In the genomic region with DNA sequence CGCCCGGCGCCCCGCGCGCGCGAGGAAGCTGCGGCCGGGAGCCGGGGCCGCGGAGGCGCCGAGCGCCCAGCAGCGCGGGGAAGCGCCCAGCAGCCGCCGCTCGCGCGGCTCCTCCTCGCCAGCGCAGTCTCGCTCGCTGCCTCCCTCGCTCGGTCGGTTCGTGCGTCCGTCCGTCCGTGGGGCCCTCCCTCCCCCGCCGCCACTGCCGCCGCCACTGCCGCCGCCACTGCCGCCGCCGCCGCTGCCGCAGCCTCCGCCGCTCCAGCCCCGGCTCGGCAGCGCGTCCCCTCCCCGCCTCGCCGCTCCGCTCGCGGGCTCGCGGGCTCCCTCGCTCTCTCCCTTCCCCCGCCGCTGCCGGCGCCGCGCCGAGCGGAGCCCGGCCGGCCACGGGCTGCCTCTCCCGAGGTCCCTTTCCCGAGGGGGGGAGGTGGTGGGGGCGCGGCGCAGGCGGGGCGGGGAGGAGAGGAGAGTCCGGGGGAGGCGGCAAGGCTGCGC, we compare ENCODE assay signal across 8 cellular contexts. TPM values are rescaled to one million over a fixed set of nuclear protein-coding genes. Genes with fewer than 3 reads are reported as not detected.
DNase-seq lines count a peak whose midpoint lies in the region; ATAC-seq and TF ChIP-seq lines count a peak whose summit lies in the region.

A gene (minus strand): TSS at position 138 of the 495 bp plus-strand sequence.

- H3K4me1 ChIP-seq in Caco-2 (peaks cover 22% of the 10 kb centered on the region), skeletal muscle tissue (ENCODE audit: control insufficient read depth in 3 of 3, insufficient read depth in 3 of 3, low read length in 3 of 3) (peaks cover 45 to 58% (median 53%) of the 10 kb centered on the region in 3 donors)

- H3K27ac Mint-ChIP-seq in Caco-2 (ENCODE audit: unreplicated experiment), result no peak within 1 kb of the TSS
- no peak within 1 kb of the TSS for H3K27ac Mint-ChIP-seq in MCF 10A (ENCODE audit: low read depth, unreplicated experiment)

- H3K4me3 Mint-ChIP-seq in Caco-2 (ENCODE audit: unreplicated experiment) (peak within 1 kb of the TSS; percentile 82), MCF 10A (ENCODE audit: unreplicated experiment) (peak within 1 kb of the TSS; percentile 76)

- H3K9ac ChIP-seq in skeletal muscle tissue (ENCODE audit: low read depth in 1 of 3, low read length in 3 of 3), result peak within 1 kb of the TSS; percentile 52 to 78 (median 73)

- in situ Hi-C loops in KBM-7 (cut with MboI; ENCODE audit: low pct_unique_long_range_greater_than_20kb, low sequenced_read_pairs), result no loop called here

- DNase-seq in Caco-2 (peak in 1 of 2 experiments; percentile 45), KBM-7 (peak; percentile 12), MCF 10A (ENCODE audit: unreplicated experiment) (no peak), iPS-NIHi7 (ENCODE audit: extremely low spot score) (peak; percentile 38), activated gamma-delta T cell (lab: John Stamatoyannopoulos, UW) (no peak)

- H3K4me1 Mint-ChIP-seq in Caco-2 (ENCODE audit: low read depth, unreplicated experiment), result peaks cover 6% of the 10 kb centered on the region
- peaks cover 17% of the 10 kb centered on the region for H3K4me1 Mint-ChIP-seq in MCF 10A (ENCODE audit: insufficient read depth, unreplicated experiment)

- H3K27me3 ChIP-seq in Caco-2 (replicated peaks; ENCODE audit: control insufficient read depth, insufficient read depth, low read length), result no peaks in the 10 kb centered on the region
- H3K27me3 ChIP-seq in skeletal muscle tissue (ENCODE audit: control insufficient read depth in 3 of 3, insufficient read depth in 3 of 3, low read length in 3 of 3), result peaks cover 0 to 6% (median 2%) of the 10 kb centered on the region in 3 donors

- peak within 1 kb of the TSS; percentile 71 for H3K27ac ChIP-seq in skeletal muscle tissue (ENCODE audit: low read depth, low read length)

- TF ChIP-seq CTCF in Caco-2 (IDR thresholded peaks at IDR 0.05; ENCODE audit: insufficient read depth in 1 of 2, low read depth in 1 of 2, low read length in 1 of 2, severe bottlenecking in 1 of 2, unreplicated experiment in 1 of 2), result no peak
- no peak for TF ChIP-seq CTCF in MCF 10A (IDR thresholded peaks at IDR 0.05; ENCODE audit: unreplicated experiment)

- ATAC-seq in HG03139 (IDR thresholded peaks at IDR 0.05; ENCODE audit: unreplicated experiment), result no peak
- ATAC-seq in HG02938 (IDR thresholded peaks at IDR 0.05; ENCODE audit: unreplicated experiment), result no peak

- H3K9me3 Mint-ChIP-seq in Caco-2 (ENCODE audit: unreplicated experiment) (no peaks in the 10 kb centered on the region), MCF 10A (ENCODE audit: unreplicated experiment) (no peaks in the 10 kb centered on the region)

- peak within 1 kb of the TSS; percentile 58 for H3K4me3 ChIP-seq in Caco-2 (ENCODE audit: low read depth, low read length)
- peak within 1 kb of the TSS; percentile 66 to 79 (median 78) for H3K4me3 ChIP-seq in skeletal muscle tissue (ENCODE audit: low read length in 3 of 3)

- no peaks in the 10 kb centered on the region for H3K36me3 Mint-ChIP-seq in Caco-2 (ENCODE audit: insufficient read depth, unreplicated experiment)
- no peaks in the 10 kb centered on the region for H3K36me3 Mint-ChIP-seq in MCF 10A (ENCODE audit: insufficient read depth, unreplicated experiment)

- H3K36me3 ChIP-seq in Caco-2 (ENCODE audit: control insufficient read depth, insufficient read depth, low read length) (no peaks in the 10 kb centered on the region), skeletal muscle tissue (ENCODE audit: control insufficient read depth in 3 of 3, insufficient read depth in 3 of 3, low read length in 3 of 3) (no peaks in the 10 kb centered on the region)

- CTCF ChIA-PET in Caco-2 (lab: Charles Lee), result no interaction called here
- CTCF ChIA-PET in MCF 10A (lab: Yijun Ruan, JAX), result interaction anchor here (0.6 kb wide), 1 partner anchor 221 kb away, joined by 3 read pairs; no protein-coding TSS in a partner anchor

- POLR2A ChIA-PET in Caco-2 (lab: Charles Lee), result interaction anchor here (0.5 kb wide), 1 partner anchor 370 kb away, joined by 3 read pairs; no protein-coding TSS in a partner anchor
- POLR2A ChIA-PET in MCF 10A (lab: Yijun Ruan, JAX), result no interaction called here

- H3K27me3 Mint-ChIP-seq in Caco-2 (ENCODE audit: insufficient read depth, unreplicated experiment) (no peaks in the 10 kb centered on the region), MCF 10A (ENCODE audit: insufficient read depth, unreplicated experiment) (peaks cover 41% of the 10 kb centered on the region)

- intact Hi-C loops in Caco-2 (cut with micrococcal nuclease; ENCODE audit: unreplicated experiment), result loop anchor here (5.0 to 10.0 kb wide), 2 partner anchors 45 to 107 kb away; no protein-coding TSS in a partner anchor
- intact Hi-C loops in MCF 10A (cut with micrococcal nuclease), result no loop called here

- BruUV-seq in Caco-2 (replicated peaks; lab: Mats Ljungman, UMichigan) (no TSS peak), MCF 10A (replicated peaks; lab: Mats Ljungman, UMichigan) (no TSS peak)

- no peaks in the 10 kb centered on the region for H3K9me3 ChIP-seq in Caco-2
- no peaks in the 10 kb centered on the region for H3K9me3 ChIP-seq in skeletal muscle tissue (ENCODE audit: control insufficient read depth in 3 of 3, low read length in 3 of 3)

RNA-seq across cellular contexts. Expression of the gene that starts here (rescaled TPM):
- total RNA-seq in Caco-2 (2022), result 4.0 and 5.1 TPM in 2 replicates
- not detected in 2 replicates for total RNA-seq in MCF 10A (2022)
- 1.0 TPM for total RNA-seq in skeletal muscle tissue

Comparison
In these comparisons a context has a peak if more than half of its experiments do, and no peak if none do; other contexts are left out.
1. DNase-seq: peak in KBM-7 (single experiment) and iPS-NIHi7 (single experiment); none in MCF 10A (single experiment) and activated gamma-delta T cell (single experiment).